ENCODE assay signal across 10 cellular contexts in genomic region chr20:37755665-37756064, GRCh38.
DNase-seq lines count a peak whose midpoint lies in the region; TF ChIP-seq lines count a peak whose summit lies in the region.
"Had no signal": no experiment of that assay in that cellular context is flagged by ENCODE, and none has a peak within 500 bp of the region (broad histone marks: within the 10 kb centered on the region; RNA-seq: fewer than 3 reads in every experiment).

No MANE protein-coding gene starts in this region.

- H3K4me3 Mint-ChIP-seq in MCF 10A (ENCODE audit: unreplicated experiment): no peak overlapping the region
- H3K4me3 Mint-ChIP-seq: activated T-cell treated with anti-CD3 and anti-CD28 coated beads, Interleukin-2, amount 50 U/mL, for 24 hours; B cell had no signal

- peaks cover 44% of the 10 kb centered on the region for H3K36me3 Mint-ChIP-seq in MCF 10A (ENCODE audit: insufficient read depth, unreplicated experiment)

- POLR2A ChIA-PET in HEK293 (lab: Yijun Ruan, JAX): no interaction called here
- POLR2A ChIA-PET in MCF 10A (lab: Yijun Ruan, JAX): interaction anchor here (0.9 to 1.1 kb wide), 2 partner anchors 16 to 19 kb away, joined by 3 read pairs; no protein-coding TSS in a partner anchor

- no peak overlapping the region for H3K4me3 ChIP-seq in HEK293 (ENCODE audit: low read depth, low read length)
- H3K4me3 ChIP-seq in astrocyte of the spinal cord (ENCODE audit: low read depth, low read length): no peak overlapping the region
- H3K4me3 ChIP-seq in colonic mucosa: no peak overlapping the region

- no peaks in the 10 kb centered on the region for H3K4me1 Mint-ChIP-seq in MCF 10A (ENCODE audit: insufficient read depth, unreplicated experiment)

- no peak overlapping the region for H3K9ac ChIP-seq in colonic mucosa (ENCODE audit: low read depth in 2 of 2, low read length in 2 of 2)

- BruUV-seq in MCF 10A (replicated peaks; lab: Mats Ljungman, UMichigan): no TSS peak

- TF ChIP-seq CTCF in 22Rv1 (IDR thresholded peaks at IDR 0.05): peak; percentile 12; the same call in 1 of the 2 replicates
- peak; percentile 43 for TF ChIP-seq CTCF in HEK293 (tag by site-specific recombination; IDR thresholded peaks at IDR 0.05)
- TF ChIP-seq CTCF in astrocyte of the spinal cord (IDR thresholded peaks at IDR 0.05; ENCODE audit: low read depth, low read length): peak; percentile 28
- TF ChIP-seq CTCF in colonic mucosa (IDR thresholded peaks at IDR 0.05): no peak
- no peak for TF ChIP-seq CTCF in MCF 10A (IDR thresholded peaks at IDR 0.05; ENCODE audit: unreplicated experiment)

- H3K36me3 ChIP-seq in HEK293 (ENCODE audit: control insufficient read depth in 2 of 2, insufficient read depth in 1 of 2, low read length in 2 of 2): peaks cover 0 to 19% of the 10 kb centered on the region in 2 experiments; a peak in 1 of 3 replicates
- H3K36me3 ChIP-seq in colonic mucosa: no peaks in the 10 kb centered on the region

- H3K27ac ChIP-seq in 22Rv1 (no peak overlapping the region), HEK293 (ENCODE audit: extremely low read depth, low read depth, low read length) (no peak overlapping the region), colonic mucosa (no peak overlapping the region)

- DNase-seq in astrocyte of the spinal cord (ENCODE audit: low read depth, low spot score) (no peak), inferior parietal cortex (ENCODE audit: extremely low spot score) (peak; percentile 29), colonic mucosa (no peak), NCI-H510A (lab: John Stamatoyannopoulos, UW) (no peak), MCF 10A (ENCODE audit: unreplicated experiment) (no peak)
- DNase-seq in activated naive CD4-positive, alpha-beta T cell (lab: John Stamatoyannopoulos, UW): no peak
- DNase-seq: activated T-cell treated with anti-CD3 and anti-CD28 coated beads, Interleukin-2, amount 50 U/mL, for 24 hours had no signal

- no peak overlapping the region for H3K27ac Mint-ChIP-seq in MCF 10A (ENCODE audit: low read depth, unreplicated experiment)
- H3K27ac Mint-ChIP-seq: activated T-cell treated with anti-CD3 and anti-CD28 coated beads, Interleukin-2, amount 50 U/mL, for 24 hours; B cell had no signal

- in situ Hi-C loops in astrocyte of the spinal cord (cut with HindIII; ENCODE audit: low sequenced_read_pairs): no loop called here

- H3K27me3 Mint-ChIP-seq in MCF 10A (ENCODE audit: insufficient read depth, unreplicated experiment): no peaks in the 10 kb centered on the region
- H3K27me3 Mint-ChIP-seq: activated T-cell treated with anti-CD3 and anti-CD28 coated beads, Interleukin-2, amount 50 U/mL, for 24 hours; B cell had no signal

- no peaks in the 10 kb centered on the region for H3K27me3 ChIP-seq in colonic mucosa

- H3K4me1 ChIP-seq in HEK293 (ENCODE audit: control insufficient read depth, insufficient read depth, low read length): peaks cover 3% of the 10 kb centered on the region; the same call in 1 of the 2 replicates
- no peaks in the 10 kb centered on the region for H3K4me1 ChIP-seq in colonic mucosa

- H3K9me3 ChIP-seq in HEK293 (ENCODE audit: control insufficient read depth, insufficient read depth, low read depth, low read length) (no peaks in the 10 kb centered on the region), colonic mucosa (no peaks in the 10 kb centered on the region)

- intact Hi-C loops in colonic mucosa (cut with DNase I) (no loop called here), MCF 10A (cut with micrococcal nuclease) (no loop called here)

- H3K9me3 Mint-ChIP-seq in MCF 10A (ENCODE audit: unreplicated experiment): no peaks in the 10 kb centered on the region
- H3K9me3 Mint-ChIP-seq: activated T-cell treated with anti-CD3 and anti-CD28 coated beads, Interleukin-2, amount 50 U/mL, for 24 hours had no signal

- CTCF ChIA-PET in HEK293 (lab: Yijun Ruan, JAX): interaction anchor here (0.7 to 0.9 kb wide), 2 partner anchors 12 to 170 kb away, joined by 3 read pairs; no protein-coding TSS in a partner anchor
- CTCF ChIA-PET in MCF 10A (lab: Yijun Ruan, JAX): interaction anchor here (0.9 to 1.1 kb wide), 2 partner anchors 21 to 26 kb away, joined by 3 to 5 read pairs; no protein-coding TSS in a partner anchor

TF ChIP-seq in HEK293, 187 proteins besides CTCF, POLR2A, EP300 and RAD21:
- TF ChIP-seq ZNF398 (tag by site-specific recombination; IDR thresholded peaks at IDR 0.05) (no peak), ZFHX2 (tag by site-specific recombination; conservative IDR thresholded peaks at IDR 0.05) (0 out of 2 replicates have a peak, but pooled peaks have one; percentile 14), ZNF114 (tag by site-specific recombination; IDR thresholded peaks at IDR 0.05) (no peak), ZBTB10 (tag by site-specific recombination; IDR thresholded peaks at IDR 0.05) (no peak), ZNF76 (tag by site-specific recombination; IDR thresholded peaks at IDR 0.05; ENCODE audit: borderline replicate concordance, low read depth) (no peak), HIC1 (tag by site-specific recombination; IDR thresholded peaks at IDR 0.05) (no peak), ZNF654 (tag by site-specific recombination; IDR thresholded peaks at IDR 0.05; ENCODE audit: low read depth) (peak; percentile 11; the same call in 1 of the 2 replicates)

Comparison
In these comparisons a context has a peak if more than half of its experiments do, and no peak if none do; other contexts are left out.
1. CTCF ChIP-seq: peak in 22Rv1 (single experiment), HEK293 (single experiment) and astrocyte of the spinal cord (single experiment); none in colonic mucosa (single experiment) and MCF 10A (single experiment).